1 cellular context compared by ENCODE assay signal in the genomic region with DNA sequence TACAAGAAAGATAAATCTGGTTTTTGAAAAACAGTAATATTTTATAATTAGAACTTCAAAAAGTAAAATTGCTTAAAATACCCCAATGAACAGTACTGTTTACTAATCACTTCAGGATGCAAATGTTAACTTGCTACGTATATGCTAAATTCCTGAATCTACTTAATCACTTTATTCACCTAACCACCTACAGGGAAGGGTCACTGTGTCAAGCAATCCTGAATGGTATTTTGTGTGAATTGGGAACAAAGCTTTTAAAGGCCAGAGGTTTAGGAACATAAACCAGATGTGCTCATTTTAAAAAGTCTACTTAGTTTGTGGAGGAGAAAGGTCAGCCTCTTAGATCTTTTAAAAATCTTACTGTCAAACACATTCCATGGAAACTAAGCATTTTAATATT.
TF ChIP-seq lines count a peak whose summit lies in the region.

No MANE protein-coding gene starts in this region.

TF ChIP-seq in GM23338, 12 proteins besides CTCF, POLR2A, EP300 and RAD21 (continued from another document):
- TF ChIP-seq, protein P1, sequence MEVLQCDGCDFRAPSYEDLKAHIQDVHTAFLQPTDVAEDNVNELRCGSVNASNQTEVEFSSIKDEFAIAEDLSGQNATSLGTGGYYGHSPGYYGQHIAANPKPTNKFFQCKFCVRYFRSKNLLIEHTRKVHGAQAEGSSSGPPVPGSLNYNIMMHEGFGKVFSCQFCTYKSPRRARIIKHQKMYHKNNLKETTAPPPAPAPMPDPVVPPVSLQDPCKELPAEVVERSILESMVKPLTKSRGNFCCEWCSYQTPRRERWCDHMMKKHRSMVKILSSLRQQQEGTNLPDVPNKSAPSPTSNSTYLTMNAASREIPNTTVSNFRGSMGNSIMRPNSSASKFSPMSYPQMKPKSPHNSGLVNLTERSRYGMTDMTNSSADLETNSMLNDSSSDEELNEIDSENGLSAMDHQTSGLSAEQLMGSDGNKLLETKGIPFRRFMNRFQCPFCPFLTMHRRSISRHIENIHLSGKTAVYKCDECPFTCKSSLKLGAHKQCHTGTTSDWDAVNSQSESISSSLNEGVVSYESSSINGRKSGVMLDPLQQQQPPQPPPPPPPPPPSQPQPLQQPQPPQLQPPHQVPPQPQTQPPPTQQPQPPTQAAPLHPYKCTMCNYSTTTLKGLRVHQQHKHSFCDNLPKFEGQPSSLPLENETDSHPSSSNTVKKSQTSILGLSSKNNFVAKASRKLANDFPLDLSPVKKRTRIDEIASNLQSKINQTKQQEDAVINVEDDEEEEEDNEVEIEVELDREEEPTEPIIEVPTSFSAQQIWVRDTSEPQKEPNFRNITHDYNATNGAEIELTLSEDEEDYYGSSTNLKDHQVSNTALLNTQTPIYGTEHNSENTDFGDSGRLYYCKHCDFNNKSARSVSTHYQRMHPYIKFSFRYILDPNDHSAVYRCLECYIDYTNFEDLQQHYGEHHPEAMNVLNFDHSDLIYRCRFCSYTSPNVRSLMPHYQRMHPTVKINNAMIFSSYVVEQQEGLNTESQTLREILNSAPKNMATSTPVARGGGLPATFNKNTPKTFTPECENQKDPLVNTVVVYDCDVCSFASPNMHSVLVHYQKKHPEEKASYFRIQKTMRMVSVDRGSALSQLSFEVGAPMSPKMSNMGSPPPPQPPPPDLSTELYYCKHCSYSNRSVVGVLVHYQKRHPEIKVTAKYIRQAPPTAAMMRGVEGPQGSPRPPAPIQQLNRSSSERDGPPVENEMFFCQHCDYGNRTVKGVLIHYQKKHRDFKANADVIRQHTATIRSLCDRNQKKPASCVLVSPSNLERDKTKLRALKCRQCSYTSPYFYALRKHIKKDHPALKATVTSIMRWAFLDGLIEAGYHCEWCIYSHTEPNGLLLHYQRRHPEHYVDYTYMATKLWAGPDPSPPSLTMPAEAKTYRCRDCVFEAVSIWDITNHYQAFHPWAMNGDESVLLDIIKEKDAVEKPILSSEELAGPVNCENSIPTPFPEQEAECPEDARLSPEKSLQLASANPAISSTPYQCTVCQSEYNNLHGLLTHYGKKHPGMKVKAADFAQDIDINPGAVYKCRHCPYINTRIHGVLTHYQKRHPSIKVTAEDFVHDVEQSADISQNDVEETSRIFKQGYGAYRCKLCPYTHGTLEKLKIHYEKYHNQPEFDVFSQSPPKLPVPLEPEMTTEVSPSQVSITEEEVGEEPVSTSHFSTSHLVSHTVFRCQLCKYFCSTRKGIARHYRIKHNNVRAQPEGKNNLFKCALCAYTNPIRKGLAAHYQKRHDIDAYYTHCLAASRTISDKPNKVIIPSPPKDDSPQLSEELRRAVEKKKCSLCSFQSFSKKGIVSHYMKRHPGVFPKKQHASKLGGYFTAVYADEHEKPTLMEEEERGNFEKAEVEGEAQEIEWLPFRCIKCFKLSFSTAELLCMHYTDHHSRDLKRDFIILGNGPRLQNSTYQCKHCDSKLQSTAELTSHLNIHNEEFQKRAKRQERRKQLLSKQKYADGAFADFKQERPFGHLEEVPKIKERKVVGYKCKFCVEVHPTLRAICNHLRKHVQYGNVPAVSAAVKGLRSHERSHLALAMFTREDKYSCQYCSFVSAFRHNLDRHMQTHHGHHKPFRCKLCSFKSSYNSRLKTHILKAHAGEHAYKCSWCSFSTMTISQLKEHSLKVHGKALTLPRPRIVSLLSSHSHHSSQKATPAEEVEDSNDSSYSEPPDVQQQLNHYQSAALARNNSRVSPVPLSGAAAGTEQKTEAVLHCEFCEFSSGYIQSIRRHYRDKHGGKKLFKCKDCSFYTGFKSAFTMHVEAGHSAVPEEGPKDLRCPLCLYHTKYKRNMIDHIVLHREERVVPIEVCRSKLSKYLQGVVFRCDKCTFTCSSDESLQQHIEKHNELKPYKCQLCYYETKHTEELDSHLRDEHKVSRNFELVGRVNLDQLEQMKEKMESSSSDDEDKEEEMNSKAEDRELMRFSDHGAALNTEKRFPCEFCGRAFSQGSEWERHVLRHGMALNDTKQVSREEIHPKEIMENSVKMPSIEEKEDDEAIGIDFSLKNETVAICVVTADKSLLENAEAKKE (CRISPR knock-in tag; IDR thresholded peaks at IDR 0.05) = no peak
- TF ChIP-seq, protein P2, sequence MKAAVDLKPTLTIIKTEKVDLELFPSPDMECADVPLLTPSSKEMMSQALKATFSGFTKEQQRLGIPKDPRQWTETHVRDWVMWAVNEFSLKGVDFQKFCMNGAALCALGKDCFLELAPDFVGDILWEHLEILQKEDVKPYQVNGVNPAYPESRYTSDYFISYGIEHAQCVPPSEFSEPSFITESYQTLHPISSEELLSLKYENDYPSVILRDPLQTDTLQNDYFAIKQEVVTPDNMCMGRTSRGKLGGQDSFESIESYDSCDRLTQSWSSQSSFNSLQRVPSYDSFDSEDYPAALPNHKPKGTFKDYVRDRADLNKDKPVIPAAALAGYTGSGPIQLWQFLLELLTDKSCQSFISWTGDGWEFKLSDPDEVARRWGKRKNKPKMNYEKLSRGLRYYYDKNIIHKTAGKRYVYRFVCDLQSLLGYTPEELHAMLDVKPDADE (IDR thresholded peaks at IDR 0.05) = no peak
- TF ChIP-seq ZNF114 (CRISPR knock-in tag; IDR thresholded peaks at IDR 0.05) = no peak
- no peak for TF ChIP-seq CREB1 (CRISPR knock-in tag; IDR thresholded peaks at IDR 0.05; ENCODE audit: low read depth)
- no peak for TF ChIP-seq STAT1 (IDR thresholded peaks at IDR 0.05; ENCODE audit: unreplicated experiment)
- no peak for TF ChIP-seq EZH2phosphoT487 (IDR thresholded peaks at IDR 0.05; ENCODE audit: unreplicated experiment)
- no peak for TF ChIP-seq POLR2AphosphoS5 (IDR thresholded peaks at IDR 0.05; ENCODE audit: low read depth)
- no peak for TF ChIP-seq NANOG (IDR thresholded peaks at IDR 0.05; ENCODE audit: borderline replicate concordance)
- TF ChIP-seq JUNB (IDR thresholded peaks at IDR 0.05; ENCODE audit: unreplicated experiment) = no peak
- TF ChIP-seq, protein P3, sequence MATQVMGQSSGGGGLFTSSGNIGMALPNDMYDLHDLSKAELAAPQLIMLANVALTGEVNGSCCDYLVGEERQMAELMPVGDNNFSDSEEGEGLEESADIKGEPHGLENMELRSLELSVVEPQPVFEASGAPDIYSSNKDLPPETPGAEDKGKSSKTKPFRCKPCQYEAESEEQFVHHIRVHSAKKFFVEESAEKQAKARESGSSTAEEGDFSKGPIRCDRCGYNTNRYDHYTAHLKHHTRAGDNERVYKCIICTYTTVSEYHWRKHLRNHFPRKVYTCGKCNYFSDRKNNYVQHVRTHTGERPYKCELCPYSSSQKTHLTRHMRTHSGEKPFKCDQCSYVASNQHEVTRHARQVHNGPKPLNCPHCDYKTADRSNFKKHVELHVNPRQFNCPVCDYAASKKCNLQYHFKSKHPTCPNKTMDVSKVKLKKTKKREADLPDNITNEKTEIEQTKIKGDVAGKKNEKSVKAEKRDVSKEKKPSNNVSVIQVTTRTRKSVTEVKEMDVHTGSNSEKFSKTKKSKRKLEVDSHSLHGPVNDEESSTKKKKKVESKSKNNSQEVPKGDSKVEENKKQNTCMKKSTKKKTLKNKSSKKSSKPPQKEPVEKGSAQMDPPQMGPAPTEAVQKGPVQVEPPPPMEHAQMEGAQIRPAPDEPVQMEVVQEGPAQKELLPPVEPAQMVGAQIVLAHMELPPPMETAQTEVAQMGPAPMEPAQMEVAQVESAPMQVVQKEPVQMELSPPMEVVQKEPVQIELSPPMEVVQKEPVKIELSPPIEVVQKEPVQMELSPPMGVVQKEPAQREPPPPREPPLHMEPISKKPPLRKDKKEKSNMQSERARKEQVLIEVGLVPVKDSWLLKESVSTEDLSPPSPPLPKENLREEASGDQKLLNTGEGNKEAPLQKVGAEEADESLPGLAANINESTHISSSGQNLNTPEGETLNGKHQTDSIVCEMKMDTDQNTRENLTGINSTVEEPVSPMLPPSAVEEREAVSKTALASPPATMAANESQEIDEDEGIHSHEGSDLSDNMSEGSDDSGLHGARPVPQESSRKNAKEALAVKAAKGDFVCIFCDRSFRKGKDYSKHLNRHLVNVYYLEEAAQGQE (IDR thresholded peaks at IDR 0.05; ENCODE audit: unreplicated experiment) = no peak
TF ChIP-seq in GM23338: peak in this region for 0.
